17 cellular contexts compared by ENCODE assay signal in the genomic region with DNA sequence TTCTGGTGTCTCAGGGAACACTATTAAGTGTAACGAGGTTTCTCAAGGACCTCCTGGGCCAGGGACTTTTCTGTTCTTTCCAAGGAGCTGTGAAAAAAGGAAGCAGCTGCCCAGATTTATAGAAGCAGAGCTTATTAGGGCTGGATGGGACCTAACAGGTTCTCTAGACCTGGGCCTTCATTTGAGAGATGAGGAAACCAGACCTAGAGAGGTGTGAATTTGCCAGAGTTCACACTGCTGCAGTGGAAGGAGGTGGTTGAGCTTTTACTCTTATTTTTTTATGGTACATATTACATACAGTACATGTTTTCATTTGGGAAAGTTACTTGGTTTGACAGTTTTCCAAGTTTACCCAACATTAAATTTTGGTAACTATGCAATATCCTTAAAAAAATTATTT. TPM values are rescaled to one million over a fixed set of nuclear protein-coding genes. Genes with fewer than 3 reads are reported as not detected.
DNase-seq lines count a peak whose midpoint lies in the region; ATAC-seq and TF ChIP-seq lines count a peak whose summit lies in the region.
"Had no signal": no experiment of that assay in that cellular context is flagged by ENCODE, and none has a peak within 500 bp of the region (broad histone marks: within the 10 kb centered on the region; RNA-seq: fewer than 3 reads in every experiment).

No MANE protein-coding gene starts in this region.

- peak overlapping the region in 3 of 8 donors; percentile 33 to 70 (median 57) for H3K27ac Mint-ChIP-seq in CD8-positive, alpha-beta memory T cell

- H3K9me2 ChIP-seq in OCI-LY7 (ENCODE audit: insufficient read depth, low read length), result no peaks in the 10 kb centered on the region

- H3K4me3 ChIP-seq in BLaER1 treated with 17β-estradiol and CSF1 and Interleukin-3, amounts not matched to agents 10 nM and 100 nM, result no peak overlapping the region
- no peak overlapping the region for H3K4me3 ChIP-seq in CD8-positive, alpha-beta memory T cell (ENCODE audit: low read length)
- H3K4me3 ChIP-seq in OCI-LY7 (ENCODE audit: low read depth, low read length, poor library complexity, severe bottlenecking) (no peak overlapping the region), iPS-20b (ENCODE audit: low read length) (no peak overlapping the region), osteoblast (ENCODE audit: insufficient read depth, low read length) (no peak overlapping the region)
- H3K4me3 ChIP-seq: testis had no signal

- peaks cover 75 to 100% (median 89%) of the 10 kb centered on the region in 10 experiments for H3K4me1 ChIP-seq in BLaER1 treated with 17β-estradiol and CSF1 and Interleukin-3, amounts not matched to agents 10 nM and 100 nM
- H3K4me1 ChIP-seq in CD8-positive, alpha-beta memory T cell (ENCODE audit: insufficient read depth, low read length), result peaks cover 66% of the 10 kb centered on the region
- peaks cover 51% of the 10 kb centered on the region for H3K4me1 ChIP-seq in OCI-LY7 (ENCODE audit: insufficient read depth, low read length, poor library complexity, severe bottlenecking)
- peaks cover 50% of the 10 kb centered on the region for H3K4me1 ChIP-seq in iPS-20b (ENCODE audit: insufficient read depth, low read length)
- H3K4me1 ChIP-seq in osteoblast (ENCODE audit: insufficient read depth, low read length), result peaks cover 48% of the 10 kb centered on the region

- TF ChIP-seq CTCF in OCI-LY7 (conservative IDR thresholded peaks at IDR 0.05; ENCODE audit: low read length) (no peak), osteoblast (IDR thresholded peaks at IDR 0.05; ENCODE audit: extremely low read depth, low read depth, low read length) (no peak)

- H3K36me3 Mint-ChIP-seq in CD8-positive, alpha-beta memory T cell, result peaks cover 0 to 23% (median 6%) of the 10 kb centered on the region in 3 donors

- H3K4me2 ChIP-seq in BLaER1 treated with 17β-estradiol and CSF1 and Interleukin-3, amounts not matched to agents 10 nM and 100 nM, result peak overlapping the region; percentile 61 to 93 (median 79)
- H3K4me2 ChIP-seq in OCI-LY7 (ENCODE audit: low read length), result peak overlapping the region; percentile 66; the same call in 1 of the 2 replicates
- H3K4me2 ChIP-seq in osteoblast (ENCODE audit: insufficient read depth, low read length), result no peak overlapping the region

- H2AFZ ChIP-seq in OCI-LY7 (ENCODE audit: low read length) (no peak overlapping the region), osteoblast (ENCODE audit: low read length) (no peak overlapping the region)

- peaks cover 17 to 100% (median 80%) of the 10 kb centered on the region in 11 experiments; a peak in 19 of 22 replicates for H4K20me1 ChIP-seq in BLaER1 treated with 17β-estradiol and CSF1 and Interleukin-3, amounts not matched to agents 10 nM and 100 nM
- H4K20me1 ChIP-seq in OCI-LY7 (ENCODE audit: insufficient read depth, low read length) (peaks cover 64% of the 10 kb centered on the region), osteoblast (ENCODE audit: insufficient read depth, low read length) (peaks cover 52% of the 10 kb centered on the region)

- no peaks in the 10 kb centered on the region for H3K9me3 ChIP-seq in BLaER1 treated with 17β-estradiol and CSF1 and Interleukin-3, amounts not matched to agents 10 nM and 100 nM (replicated peaks in 1 of 11)
- H3K9me3 ChIP-seq in CD8-positive, alpha-beta memory T cell (ENCODE audit: low read length), result no peaks in the 10 kb centered on the region
- H3K9me3 ChIP-seq in OCI-LY7 (ENCODE audit: low read length), result no peaks in the 10 kb centered on the region
- no peaks in the 10 kb centered on the region for H3K9me3 ChIP-seq in iPS-20b (ENCODE audit: insufficient read depth, low read depth, low read length)
- no peaks in the 10 kb centered on the region for H3K9me3 ChIP-seq in osteoblast (ENCODE audit: low read depth, low read length)
- H3K9me3 ChIP-seq: testis had no signal

- H3K4me1 Mint-ChIP-seq in CD8-positive, alpha-beta memory T cell, result peaks cover 61 to 88% (median 72%) of the 10 kb centered on the region in 3 donors

- CTCF ChIA-PET in CD8-positive, alpha-beta memory T cell (lab: Charles Lee), result interaction anchor here (1.5 to 2.1 kb wide), 2 partner anchors 12 to 17 kb away, joined by 3 to 6 read pairs; no protein-coding TSS in a partner anchor
- CTCF ChIA-PET in OCI-LY7 (lab: Charles Lee; ENCODE audit: unreplicated experiment), result no interaction called here

- H3K27ac ChIP-seq in BLaER1 treated with 17β-estradiol and CSF1 and Interleukin-3, amounts not matched to agents 10 nM and 100 nM, result no peak overlapping the region
- no peak overlapping the region for H3K27ac ChIP-seq in CD8-positive, alpha-beta memory T cell (ENCODE audit: low read depth, low read length)
- H3K27ac ChIP-seq in OCI-LY7 (ENCODE audit: low read depth, low read length, poor library complexity, severe bottlenecking), result no peak overlapping the region
- peak overlapping the region; percentile 8 for H3K27ac ChIP-seq in iPS-20b (ENCODE audit: low read length)
- H3K27ac ChIP-seq in osteoblast (ENCODE audit: low read depth, low read length), result no peak overlapping the region
- H3K27ac ChIP-seq: testis, VCaP had no signal

- peaks cover 99% of the 10 kb centered on the region for H3K79me2 ChIP-seq in OCI-LY7 (ENCODE audit: insufficient read depth, low read depth, low read length)
- peaks cover 81% of the 10 kb centered on the region for H3K79me2 ChIP-seq in osteoblast (ENCODE audit: insufficient read depth, low read length)

- BruUV-seq in OCI-LY7 (replicated peaks; lab: Mats Ljungman, UMichigan), result no TSS peak

- H3K36me3 ChIP-seq in BLaER1 treated with 17β-estradiol and CSF1 and Interleukin-3, amounts not matched to agents 10 nM and 100 nM, result peaks cover 0 to 19% (median 10%) of the 10 kb centered on the region in 11 experiments; a peak in 13 of 22 replicates
- no peaks in the 10 kb centered on the region for H3K36me3 ChIP-seq in CD8-positive, alpha-beta memory T cell (ENCODE audit: insufficient read depth, low read length)
- H3K36me3 ChIP-seq in OCI-LY7 (ENCODE audit: insufficient read depth, low read length) (peaks cover 25% of the 10 kb centered on the region), iPS-20b (ENCODE audit: insufficient read depth, low read depth, low read length) (no peaks in the 10 kb centered on the region; the same call in 1 of the 2 replicates), osteoblast (ENCODE audit: insufficient read depth, low read length) (no peaks in the 10 kb centered on the region)

- no peaks in the 10 kb centered on the region for H3K27me3 Mint-ChIP-seq in CD8-positive, alpha-beta memory T cell

- POLR2A ChIA-PET in CD8-positive, alpha-beta memory T cell (lab: Charles Lee), result no interaction called here
- POLR2A ChIA-PET in OCI-LY7 (lab: Charles Lee), result interaction anchor here (0.8 to 2.8 kb wide), 5 partner anchors 12 to 79 kb away, joined by 3 to 18 read pairs (median 3); no protein-coding TSS in a partner anchor

- intact Hi-C loops in OCI-LY7 (cut with micrococcal nuclease; ENCODE audit: unreplicated experiment), result no loop called here

- no peaks in the 10 kb centered on the region for H3K9me3 Mint-ChIP-seq in CD8-positive, alpha-beta memory T cell

- peak overlapping the region in 4 of 7 donors; percentile 10 to 44 (median 18) for H3K4me3 Mint-ChIP-seq in CD8-positive, alpha-beta memory T cell

- H3K9ac ChIP-seq in BLaER1 treated with 17β-estradiol and CSF1 and Interleukin-3, amounts not matched to agents 10 nM and 100 nM, result no peak overlapping the region
- peak overlapping the region; percentile 66; the same call in 1 of the 2 replicates for H3K9ac ChIP-seq in iPS-20b (ENCODE audit: low read depth, low read length)

- H3K27me3 ChIP-seq in BLaER1 treated with 17β-estradiol and CSF1 and Interleukin-3, amounts not matched to agents 10 nM and 100 nM, result no peaks in the 10 kb centered on the region
- no peaks in the 10 kb centered on the region for H3K27me3 ChIP-seq in CD8-positive, alpha-beta memory T cell (ENCODE audit: insufficient read depth, low read length, poor library complexity, severe bottlenecking)
- no peaks in the 10 kb centered on the region for H3K27me3 ChIP-seq in iPS-20b (ENCODE audit: insufficient read depth, low read length)
- H3K27me3 ChIP-seq in osteoblast (ENCODE audit: insufficient read depth, low read length), result no peaks in the 10 kb centered on the region
- H3K27me3 ChIP-seq: testis had no signal

- ATAC-seq in HG02763 (IDR thresholded peaks at IDR 0.05; ENCODE audit: unreplicated experiment), result no peak

- DNase-seq in CD8-positive, alpha-beta memory T cell, result no peak
- no peak for DNase-seq in OCI-LY7 (ENCODE audit: low spot score)
- no peak for DNase-seq in superior temporal gyrus (ENCODE audit: extremely low spot score)
- DNase-seq in osteoblast (ENCODE audit: insufficient read length, low spot score, missing footprints), result no peak
- no peak for DNase-seq in NCI-H1417 treated with DMSO at 0.1 percent for 48 hours (lab: John Stamatoyannopoulos, UW)
- DNase-seq: activated CD8-positive, alpha-beta memory T cell treated with anti-CD3 and anti-CD28 coated beads for 24 hours; activated effector memory CD4-positive, alpha-beta T cell treated with Interleukin-2 at 50 U/mL for 16 hours; GDM1; NCI-H2029 treated with DMSO at 0.1 percent for 48 hours; NCI-H526; SHP77; stimulated activated CD4-positive, alpha-beta T cell treated with anti-CD3 and anti-CD28 coated beads, Interleukin-4, amount 100 ng/mL, for 1 hour; testis had no signal

RNA-seq across cellular contexts. Expression of a gene that starts 16.2 kb away (rescaled TPM):
- 10 to 100 TPM; 69.2 to 72.2 TPM for total RNA-seq in CD8-positive, alpha-beta memory T cell
- polyA plus RNA-seq in CD8-positive, alpha-beta memory T cell, result 45.3 TPM
- 37.2 and 43.9 TPM in 2 replicates for total RNA-seq in OCI-LY7 (2014; rRNA removed; shearing (Covaris generic))
- total RNA-seq in OCI-LY7 (2022), result 82.6 and 95.8 TPM in 2 replicates
- total RNA-seq in osteoblast, result 19.2 and 21.2 TPM in 2 replicates

RNA-seq across cellular contexts. Expression of a gene that starts 46.4 kb away (rescaled TPM):
- total RNA-seq in CD8-positive, alpha-beta memory T cell, result 10 to 100 TPM; 58.9 to 63.7 TPM
- polyA plus RNA-seq in CD8-positive, alpha-beta memory T cell, result 9.1 TPM
- total RNA-seq in OCI-LY7 (2014; rRNA removed; shearing (Covaris generic)), result 26.0 and 28.6 TPM in 2 replicates
- total RNA-seq in OCI-LY7 (2022), result 34.9 and 38.1 TPM in 2 replicates
- total RNA-seq in osteoblast, result 7.4 and 9.0 TPM in 2 replicates
